ENCODE assay signal across 8 cellular contexts in genomic region chr2:191244350-191244749, GRCh38. TPM values are rescaled to one million over a fixed set of nuclear protein-coding genes. Genes with fewer than 3 reads are reported as not detected.
DNase-seq lines count a peak whose midpoint lies in the region; ATAC-seq, FAIRE-seq and TF ChIP-seq lines count a peak whose summit lies in the region.

No MANE protein-coding gene starts in this region.

- no peaks in the 10 kb centered on the region for H3K9me3 ChIP-seq in osteoblast (ENCODE audit: low read depth, low read length)

- no peaks in the 10 kb centered on the region for H3K36me3 Mint-ChIP-seq in activated CD4-positive, alpha-beta T cell treated with anti-CD3 and anti-CD28 coated beads, Interleukin-2, amount 10 ng/mL, durations not matched to agents 24 days and 14 days (ENCODE audit: low read depth)
- no peaks in the 10 kb centered on the region for H3K36me3 Mint-ChIP-seq in T-cell

- peak overlapping the region; percentile 67 for H3K4me3 Mint-ChIP-seq in activated CD4-positive, alpha-beta T cell treated with anti-CD3 and anti-CD28 coated beads, Interleukin-2, amount 10 ng/mL, durations not matched to agents 24 days and 14 days
- peak overlapping the region; percentile 64 to 70 (median 70) for H3K4me3 Mint-ChIP-seq in T-cell

- no peak for ATAC-seq in T-cell (replicated peaks in 1 of 4)

- peaks cover 21% of the 10 kb centered on the region for H3K27me3 Mint-ChIP-seq in activated CD4-positive, alpha-beta T cell treated with anti-CD3 and anti-CD28 coated beads, Interleukin-2, amount 10 ng/mL, durations not matched to agents 24 days and 14 days
- H3K27me3 Mint-ChIP-seq in T-cell = peaks cover 11 to 15% of the 10 kb centered on the region in 2 donors

- no peak for FAIRE-seq in GM19239 (lab: Jason Lieb, UNC)

- no peak for TF ChIP-seq CTCF in epithelial cell of esophagus (IDR thresholded peaks at IDR 0.05; ENCODE audit: insufficient read depth, low read depth, low read length, missing control alignments)
- no peak for TF ChIP-seq CTCF in osteoblast (IDR thresholded peaks at IDR 0.05; ENCODE audit: extremely low read depth, low read depth, low read length)
- TF ChIP-seq CTCF in lower leg skin (IDR thresholded peaks at IDR 0.05) = no peak

- H4K20me1 ChIP-seq in osteoblast (ENCODE audit: insufficient read depth, low read length) = peaks cover 13% of the 10 kb centered on the region

- H3K4me3 ChIP-seq in epithelial cell of esophagus (ENCODE audit: low read length) (peak overlapping the region; percentile 41), osteoblast (ENCODE audit: insufficient read depth, low read length) (no peak overlapping the region), lower leg skin (ENCODE audit: low read depth, poor library complexity, severe bottlenecking) (no peak overlapping the region)

- no peak overlapping the region for H2AFZ ChIP-seq in osteoblast (ENCODE audit: low read length)

- POLR2A ChIA-PET in T-cell (lab: Charles Lee) = no interaction called here

- H3K4me1 ChIP-seq in osteoblast (ENCODE audit: insufficient read depth, low read length) = peaks cover 23% of the 10 kb centered on the region

- peak overlapping the region; percentile 8 for H3K27ac Mint-ChIP-seq in activated CD4-positive, alpha-beta T cell treated with anti-CD3 and anti-CD28 coated beads, Interleukin-2, amount 10 ng/mL, durations not matched to agents 24 days and 14 days
- H3K27ac Mint-ChIP-seq in T-cell = no peak overlapping the region

- H3K4me2 ChIP-seq in osteoblast (ENCODE audit: insufficient read depth, low read length) = peak overlapping the region; percentile 92

- whole genome bisulfite sequencing in lower leg skin, 2 donors = 86 to 93% methylated on average over 2 of the region's 2 CpGs

- peaks cover 7% of the 10 kb centered on the region for H3K36me3 ChIP-seq in osteoblast (ENCODE audit: insufficient read depth, low read length)

- H3K9me3 Mint-ChIP-seq in activated CD4-positive, alpha-beta T cell treated with anti-CD3 and anti-CD28 coated beads, Interleukin-2, amount 10 ng/mL, durations not matched to agents 24 days and 14 days = no peaks in the 10 kb centered on the region
- no peaks in the 10 kb centered on the region for H3K9me3 Mint-ChIP-seq in T-cell

- no peak for TF ChIP-seq POLR2A in lower leg skin (IDR thresholded peaks at IDR 0.05)

- CTCF ChIA-PET in T-cell (lab: Charles Lee) = interaction anchor here in 1 of 2 donors (0.7 kb wide), 1 partner anchor 277 kb away, joined by 3 read pairs; no protein-coding TSS in a partner anchor

- H3K79me2 ChIP-seq in osteoblast (ENCODE audit: insufficient read depth, low read length) = peaks cover 38% of the 10 kb centered on the region

- H3K4me1 Mint-ChIP-seq in activated CD4-positive, alpha-beta T cell treated with anti-CD3 and anti-CD28 coated beads, Interleukin-2, amount 10 ng/mL, durations not matched to agents 24 days and 14 days = peaks cover 17% of the 10 kb centered on the region
- peaks cover 7 to 11% (median 8%) of the 10 kb centered on the region in 3 donors for H3K4me1 Mint-ChIP-seq in T-cell

- no peaks in the 10 kb centered on the region for H3K27me3 ChIP-seq in osteoblast (ENCODE audit: insufficient read depth, low read length)

- no peak overlapping the region for H3K27ac ChIP-seq in osteoblast (ENCODE audit: low read depth, low read length)

- no peak for DNase-seq in activated CD4-positive, alpha-beta T cell treated with anti-CD3 and anti-CD28 coated beads, Interleukin-2, amount 10 ng/mL, durations not matched to agents 24 days and 14 days
- DNase-seq in activated CD4-positive, alpha-beta T cell treated with anti-CD3 and anti-CD28 coated beads, Interleukin-2, amount 50 U/mL, for 48 hours = no peak
- no peak for DNase-seq in T-cell
- DNase-seq in epithelial cell of esophagus (ENCODE audit: low read depth) = peak; percentile 92
- no peak for DNase-seq in osteoblast (ENCODE audit: insufficient read length, low spot score, missing footprints)
- no peak for DNase-seq in OCI-M1 (lab: John Stamatoyannopoulos, UW)
- no peak for DNase-seq in lower leg skin (ENCODE audit: low spot score in 2 of 2)
- no peak for DNase-seq in GM19239 (ENCODE audit: insufficient read length, low spot score)

- intact Hi-C loops in activated CD4-positive, alpha-beta T cell treated with anti-CD3 and anti-CD28 coated beads, Interleukin-2, amount 10 ng/mL, durations not matched to agents 24 days and 14 days (cut with micrococcal nuclease) = loop anchor here (2.0 to 10.0 kb wide), 2 partner anchors 80 to 130 kb away; no protein-coding TSS in a partner anchor
- intact Hi-C loops in lower leg skin (cut with DNase I; ENCODE audit: low total_unique reads) = no loop called here

RNA-seq across cellular contexts. Expression of gene MYO1B, which starts 0.9 kb away (rescaled TPM):
- 16.4 and 21.1 TPM in 2 replicates for total RNA-seq in activated CD4-positive, alpha-beta T cell treated with anti-CD3 and anti-CD28 coated beads, Interleukin-2, amount 10 ng/mL, durations not matched to agents 24 days and 14 days
- total RNA-seq in T-cell (1 to 10 TPM in 1 of 5 donors, under 1 TPM in 4; 0.39 to 1.3 (median 0.73) TPM), osteoblast (229 and 246 TPM in 2 replicates), lower leg skin (10 to 100 TPM; 24.6 to 53.0 (median 36.9) TPM)
